Comparison of ENCODE assay signal across 14 cellular contexts in the genomic region with DNA sequence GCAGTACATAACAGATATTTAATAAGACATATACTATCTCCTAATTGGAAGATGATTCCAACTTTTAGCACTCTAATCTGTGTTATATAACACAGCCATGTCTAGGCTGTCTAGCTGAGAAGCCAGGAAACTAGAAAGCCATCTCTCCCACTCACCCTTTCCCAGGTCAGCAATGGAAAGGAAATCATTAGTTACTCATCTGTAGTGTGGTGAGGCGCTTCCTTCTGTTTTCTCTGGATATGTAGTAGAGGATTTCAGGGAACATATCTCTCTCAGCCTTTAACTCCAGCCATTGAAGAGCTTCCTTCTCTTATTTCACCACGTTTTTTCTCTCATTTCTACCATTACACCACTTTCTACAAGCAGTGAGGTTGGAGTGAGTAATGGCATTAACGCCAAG. TPM values are rescaled to one million over a fixed set of nuclear protein-coding genes. Genes with fewer than 3 reads are reported as not detected.
DNase-seq lines count a peak whose midpoint lies in the region; ATAC-seq and TF ChIP-seq lines count a peak whose summit lies in the region.
"Had no signal": no experiment of that assay in that cellular context is flagged by ENCODE, and none has a peak within 500 bp of the region (broad histone marks: within the 10 kb centered on the region; RNA-seq: fewer than 3 reads in every experiment).

No MANE protein-coding gene starts in this region.

- TF ChIP-seq CTCF in HL-60 (IDR thresholded peaks at IDR 0.05; ENCODE audit: insufficient read depth, low read length): no peak
- TF ChIP-seq CTCF in smooth muscle cell (IDR thresholded peaks at IDR 0.05; ENCODE audit: borderline replicate concordance, insufficient read depth, poor library complexity, severe bottlenecking): no peak
- no peak for TF ChIP-seq CTCF in spleen (IDR thresholded peaks at IDR 0.05 in 8 of 11, conservative IDR thresholded peaks at IDR 0.05 in 3 of 11)
- no peak for TF ChIP-seq CTCF in MM.1S (IDR thresholded peaks at IDR 0.05; ENCODE audit: low read length)

- H3K9me3 Mint-ChIP-seq in activated T-helper 17 cell treated with anti-CD3 and anti-CD28 coated beads, Interleukin-2, amount 50 U/mL, for 72 hours: no peaks in the 10 kb centered on the region
- H3K9me3 Mint-ChIP-seq: H9 had no signal

- TF ChIP-seq POLR2A in spleen (IDR thresholded peaks at IDR 0.05): no peak

- peaks cover 4% of the 10 kb centered on the region for H3K4me1 Mint-ChIP-seq in activated T-helper 17 cell treated with anti-CD3 and anti-CD28 coated beads, Interleukin-2, amount 50 U/mL, for 72 hours

- no peaks in the 10 kb centered on the region for H4K20me1 ChIP-seq in smooth muscle cell (ENCODE audit: low read depth)
- peaks cover 3% of the 10 kb centered on the region; the same call in 1 of the 2 replicates for H4K20me1 ChIP-seq in MM.1S (ENCODE audit: insufficient read depth, low read length)

- H3K27me3 ChIP-seq in HL-60 (ENCODE audit: insufficient read depth, poor library complexity, severe bottlenecking) (no peaks in the 10 kb centered on the region), smooth muscle cell (ENCODE audit: low read depth) (no peaks in the 10 kb centered on the region), spleen (replicated peaks in 1 of 7) (no peaks in the 10 kb centered on the region), MM.1S (replicated peaks; ENCODE audit: insufficient read depth, low read length) (no peaks in the 10 kb centered on the region)
- H3K27me3 ChIP-seq: BLaER1 treated with 17β-estradiol and CSF1 and Interleukin-3, amounts not matched to agents 10 nM and 100 nM had no signal

- H3F3A ChIP-seq in smooth muscle cell (ENCODE audit: low read depth): no peaks in the 10 kb centered on the region
- no peaks in the 10 kb centered on the region for H3F3A ChIP-seq in MM.1S (ENCODE audit: insufficient read depth, low read length)

- H2AFZ ChIP-seq in smooth muscle cell (ENCODE audit: low read depth): no peak overlapping the region
- no peak overlapping the region for H2AFZ ChIP-seq in MM.1S (ENCODE audit: low read length)

- DNase-seq in ELR (ENCODE audit: low read depth) (peak; percentile 11), HL-60 (ENCODE audit: low read depth in 1 of 2, low spot score in 1 of 2) (no peak), kidney tubule cell (ENCODE audit: low spot score) (peak; percentile 34), NCI-H774 (lab: John Stamatoyannopoulos, UW) (no peak), smooth muscle cell (lab: John Stamatoyannopoulos, UW; ENCODE audit: unreplicated experiment) (no peak), spleen (no peak), MM.1S (no peak)
- DNase-seq: ACHN; CD4-positive, CD25-positive, alpha-beta regulatory T cell; DMS53; GOT3; H9 had no signal

- H3K27ac Mint-ChIP-seq in activated T-helper 17 cell treated with anti-CD3 and anti-CD28 coated beads, Interleukin-2, amount 50 U/mL, for 72 hours: peak overlapping the region; percentile 69

- no peaks in the 10 kb centered on the region for H3K27me3 Mint-ChIP-seq in activated T-helper 17 cell treated with anti-CD3 and anti-CD28 coated beads, Interleukin-2, amount 50 U/mL, for 72 hours
- H3K27me3 Mint-ChIP-seq: CD4-positive, CD25-positive, alpha-beta regulatory T cell had no signal

- H3K79me2 ChIP-seq in smooth muscle cell (ENCODE audit: low read depth) (no peaks in the 10 kb centered on the region), MM.1S (ENCODE audit: low read length) (peaks cover 29% of the 10 kb centered on the region)

- intact Hi-C loops in spleen (cut with DNase I; ENCODE audit: low total_unique reads): no loop called here

- peaks cover 92% of the 10 kb centered on the region for H3K36me3 Mint-ChIP-seq in activated T-helper 17 cell treated with anti-CD3 and anti-CD28 coated beads, Interleukin-2, amount 50 U/mL, for 72 hours (ENCODE audit: low read depth)

- H3K9me3 ChIP-seq in smooth muscle cell (replicated peaks; ENCODE audit: low read depth) (no peaks in the 10 kb centered on the region), spleen (no peaks in the 10 kb centered on the region), MM.1S (replicated peaks; ENCODE audit: insufficient read depth, low read length) (no peaks in the 10 kb centered on the region)

- no peaks in the 10 kb centered on the region for H3K9me2 ChIP-seq in MM.1S (replicated peaks; ENCODE audit: insufficient read depth, low read length)

- H3K9ac ChIP-seq in smooth muscle cell (ENCODE audit: low read depth): no peak overlapping the region
- H3K9ac ChIP-seq in MM.1S (ENCODE audit: low read length): no peak overlapping the region
- H3K9ac ChIP-seq: BLaER1 treated with 17β-estradiol and CSF1 and Interleukin-3, amounts not matched to agents 10 nM and 100 nM had no signal

- H3K27ac ChIP-seq in HL-60 (replicated peaks): peak overlapping the region; percentile 13; the same call in 1 of the 2 replicates
- no peak overlapping the region for H3K27ac ChIP-seq in smooth muscle cell (ENCODE audit: low read depth)
- no peak overlapping the region for H3K27ac ChIP-seq in spleen
- H3K27ac ChIP-seq in MM.1S (ENCODE audit: low read length): no peak overlapping the region

- 79% methylated on average over 3 of the region's 3 CpGs for WGBS in smooth muscle cell (ENCODE audit: low lambda C conversion rate)
- 83 to 94% (median 91%) methylated on average over 3 of the region's 3 CpGs for WGBS in spleen, 5 donors

- H3K4me2 ChIP-seq in smooth muscle cell (no peak overlapping the region), MM.1S (ENCODE audit: low read depth, low read length) (no peak overlapping the region)

- H3K36me3 ChIP-seq in smooth muscle cell (ENCODE audit: low read depth) (peaks cover 19% of the 10 kb centered on the region), spleen (peaks cover 0 to 67% (median 4%) of the 10 kb centered on the region in 6 donors), MM.1S (replicated peaks; ENCODE audit: insufficient read depth, low read length) (peaks cover 5% of the 10 kb centered on the region)

- ATAC-seq in activated T-helper 17 cell treated with anti-CD3 and anti-CD28 coated beads, Interleukin-2, amount 50 U/mL, for 72 hours (replicated peaks): no peak

- H3K4me3 Mint-ChIP-seq in activated T-helper 17 cell treated with anti-CD3 and anti-CD28 coated beads, Interleukin-2, amount 50 U/mL, for 72 hours: no peak overlapping the region
- H3K4me3 Mint-ChIP-seq: CD4-positive, CD25-positive, alpha-beta regulatory T cell; H9 had no signal

- H3K4me3 ChIP-seq in HL-60 (replicated peaks; ENCODE audit: insufficient read depth, low read length): no peak overlapping the region
- H3K4me3 ChIP-seq in smooth muscle cell: no peak overlapping the region
- no peak overlapping the region for H3K4me3 ChIP-seq in spleen
- no peak overlapping the region for H3K4me3 ChIP-seq in MM.1S (ENCODE audit: low read length)
- H3K4me3 ChIP-seq: BLaER1 treated with 17β-estradiol and CSF1 and Interleukin-3, amounts not matched to agents 10 nM and 100 nM had no signal

- H3K4me1 ChIP-seq in smooth muscle cell (ENCODE audit: low read depth) (no peaks in the 10 kb centered on the region), spleen (peaks cover 0 to 7% (median 0%) of the 10 kb centered on the region in 6 donors), MM.1S (ENCODE audit: low read length) (no peaks in the 10 kb centered on the region; the same call in 1 of the 2 replicates)

RNA-seq across cellular contexts. Expression of a gene that starts 19.4 kb away (rescaled TPM):
- total RNA-seq in activated T-helper 17 cell treated with anti-CD3 and anti-CD28 coated beads, Interleukin-2, amount 50 U/mL, for 72 hours: 10 to 100 TPM; 37.5 to 69.1 TPM
- total RNA-seq in smooth muscle cell: 29.5 and 39.3 TPM in 2 replicates
- polyA plus RNA-seq in smooth muscle cell: 11.7 and 14.4 TPM in 2 replicates
- total RNA-seq in spleen: 10 to 100 TPM; 10.6 to 21.4 (median 15.9) TPM
- 10 to 100 TPM; 15.6 to 19.6 (median 18.8) TPM for polyA plus RNA-seq in spleen

Comparison
In these comparisons a context has a peak if more than half of its experiments do, and no peak if none do; other contexts are left out.
1. DNase-seq: peak in ELR (single experiment) and kidney tubule cell (single experiment); none in HL-60 (0 of 2), NCI-H774 (single experiment), smooth muscle cell (single experiment), spleen (single experiment) and MM.1S (single experiment).